Comparison of ENCODE assay signal across 20 cellular contexts in genomic region chr16:368388-369158, GRCh38.
"Had no signal": no experiment of that assay in that cellular context is flagged by ENCODE, and none has a peak within 500 bp of the region (broad histone marks: within the 10 kb centered on the region; RNA-seq: fewer than 3 reads in every experiment).

No MANE protein-coding gene starts in this region.

- ATAC-seq: activated T-cell treated with anti-CD3 and anti-CD28 coated beads, Interleukin-2, amount 50 U/mL, for 72 hours; stimulated activated memory B cell treated with anti-CD40 and anti-IgM and Interleukin-4, amounts not matched to agents 10 μg/mL and 1 μg/mL and 100 μg/mL, for 72 hours had no signal

- H3K9me3 Mint-ChIP-seq: activated CD4-positive, alpha-beta memory T cell treated with anti-CD3 and anti-CD28 coated beads for 36 hours; activated T-cell treated with anti-CD3 and anti-CD28 coated beads, Interleukin-2, amount 50 U/mL, for 72 hours; dendritic cell treated with granulocyte-macrophage colony-stimulating factor and Interleukin-4, amounts not matched to agents 40 ng/mL and 50 ng/mL, for 4 days; immature natural killer cell; stimulated activated memory B cell treated with anti-CD40 and anti-IgM and Interleukin-4, amounts not matched to agents 10 μg/mL and 1 μg/mL and 100 μg/mL, for 72 hours had no signal

- H3K27ac Mint-ChIP-seq: activated CD4-positive, alpha-beta memory T cell treated with anti-CD3 and anti-CD28 coated beads for 36 hours; activated T-cell treated with anti-CD3 and anti-CD28 coated beads, Interleukin-2, amount 50 U/mL, for 72 hours; dendritic cell treated with granulocyte-macrophage colony-stimulating factor and Interleukin-4, amounts not matched to agents 40 ng/mL and 50 ng/mL, for 4 days; immature natural killer cell had no signal

- H3K9ac ChIP-seq: parathyroid adenoma had no signal

- H3K27me3 ChIP-seq: ascending aorta, vagina had no signal

- H3K9me3 ChIP-seq: ascending aorta, breast epithelium, neutrophil, tibial artery, vagina had no signal

- DNase-seq: activated CD4-positive, alpha-beta memory T cell treated with anti-CD3 and anti-CD28 coated beads for 36 hours; activated CD4-positive, CD25-positive, alpha-beta regulatory T cell treated with anti-CD3 and anti-CD28 coated beads, Interleukin-2, amount 50 U/mL, for 72 hours; activated CD8-positive, alpha-beta memory T cell treated with anti-CD3 and anti-CD28 coated beads, Interleukin-2, amount 50 U/mL, for 4 hours; activated gamma-delta T cell treated with Interleukin-2 at 50 U/mL for 16 hours; activated T-cell treated with anti-CD3 and anti-CD28 coated beads, Interleukin-2, amount 50 U/mL, for 72 hours; cerebellar nuclear complex; effector memory CD4-positive, alpha-beta T cell; foreskin melanocyte; immature natural killer cell; midbrain; stimulated activated CD4-positive, alpha-beta T cell treated with anti-CD3 and anti-CD28 coated beads, Interleukin-2, amount 100 ng/mL, for 48 hours; tibial artery had no signal

- H2AFZ ChIP-seq: parathyroid adenoma had no signal

- H3K79me2 ChIP-seq: parathyroid adenoma had no signal

- H3K27me3 Mint-ChIP-seq: activated CD4-positive, alpha-beta memory T cell treated with anti-CD3 and anti-CD28 coated beads for 36 hours had no signal

- H3K4me3 ChIP-seq: lung, tibial artery had no signal

- H3K27ac ChIP-seq: ascending aorta, breast epithelium, neutrophil, parathyroid adenoma, tibial artery, vagina had no signal
